In the genomic region with DNA sequence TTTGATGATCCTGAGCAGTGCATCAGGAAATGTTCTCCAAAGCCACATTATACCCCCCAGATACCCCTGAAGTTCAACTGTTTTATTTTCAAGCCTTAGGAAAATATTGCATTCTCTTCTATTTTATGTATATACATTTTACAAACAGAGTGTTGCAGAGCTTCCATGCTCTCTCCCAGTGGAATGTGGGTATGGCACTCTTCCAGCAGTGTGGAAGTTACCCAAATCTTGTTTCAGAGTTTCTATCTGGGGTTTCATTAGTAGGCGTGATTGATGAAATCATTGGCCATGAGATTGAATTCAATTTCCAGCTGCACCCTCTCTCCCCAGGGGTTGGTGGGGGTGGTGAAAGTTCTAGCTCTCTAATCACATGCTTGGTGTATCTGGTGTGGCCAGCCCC, we compare ENCODE assay signal across 26 cellular contexts.
"Had no signal": no experiment of that assay in that cellular context is flagged by ENCODE, and none has a peak within 500 bp of the region (broad histone marks: within the 10 kb centered on the region; RNA-seq: fewer than 3 reads in every experiment).

No MANE protein-coding gene starts in this region.

- H3K27me3 ChIP-seq: MG63, SJSA1 had no signal

- H3K9ac ChIP-seq: SK-N-SH had no signal

- H3K36me3 ChIP-seq: MG63, SJSA1 had no signal

- H3K4me1 ChIP-seq: SJSA1 had no signal

- H3K36me3 Mint-ChIP-seq: T-cell had no signal

- H3K4me1 Mint-ChIP-seq: T-cell had no signal

- H3K9me3 ChIP-seq: MG63, SJSA1, SK-N-SH had no signal

- DNase-seq: KBM-7, NCI-H1092, NCI-H1105 treated with DMSO at 0.1 percent for 48 hours, NCI-H1417 treated with DMSO at 0.1 percent for 48 hours, NCI-H146, NCI-H1694 treated with DMSO at 0.1 percent for 48 hours, NCI-H1930, NCI-H2081, NCI-H2107, NCI-H226, NCI-H446, NCI-H510A, NCI-H524 treated with DMSO at 0.1 percent for 48 hours, NCI-H69, NCI-H774, Right ventricle myocardium superior, RPMI8226, SIG-M5, SK-N-SH, SW 1271, T-cell had no signal

- H3K4me3 Mint-ChIP-seq: T-cell had no signal

- H3K4me3 ChIP-seq: MG63, SJSA1 had no signal

- ATAC-seq: T-cell had no signal

- H3K4me2 ChIP-seq: SK-N-SH had no signal

- H3K27ac Mint-ChIP-seq: T-cell had no signal

- H3K27ac ChIP-seq: HL-60, SJSA1 had no signal

- FAIRE-seq: HTR-8/SVneo, RCC 7860 had no signal
